Comparison of ENCODE assay signal across 10 cellular contexts in the genomic region with DNA sequence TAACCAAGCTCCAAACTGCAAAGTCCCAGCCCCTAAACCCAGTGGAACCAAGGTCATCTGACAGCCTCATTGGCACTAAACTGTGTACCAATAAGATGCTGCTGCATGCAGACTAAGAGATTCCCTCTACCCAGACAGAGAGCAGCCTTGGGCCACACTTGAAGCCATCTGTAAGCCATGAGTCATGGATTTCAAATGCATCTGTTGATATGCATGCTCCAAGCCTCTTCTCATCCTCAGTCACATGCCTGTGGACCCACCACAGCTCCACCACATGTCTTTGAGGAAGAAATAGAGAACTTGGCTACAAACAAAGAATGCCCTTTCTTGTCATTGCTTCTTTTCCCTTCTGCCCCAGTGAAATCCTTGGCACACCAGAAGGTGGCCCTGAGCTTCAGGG. TPM values are rescaled to one million over a fixed set of nuclear protein-coding genes. Genes with fewer than 3 reads are reported as not detected.
DNase-seq lines count a peak whose midpoint lies in the region; ATAC-seq and TF ChIP-seq lines count a peak whose summit lies in the region.
"Had no signal": no experiment of that assay in that cellular context is flagged by ENCODE, and none has a peak within 500 bp of the region (broad histone marks: within the 10 kb centered on the region; RNA-seq: fewer than 3 reads in every experiment).

No MANE protein-coding gene starts in this region.

- CTCF ChIA-PET in AG04449 (lab: Yijun Ruan, JAX), result interaction anchor here (1.1 to 6.1 kb wide), 7 partner anchors 8 to 477 kb away, joined by 3 to 65 read pairs (median 9); partner anchors contain the start of gene CREG2
- CTCF ChIA-PET in HEK293 (lab: Yijun Ruan, JAX), result interaction anchor here (0.7 to 2.3 kb wide), 3 partner anchors 12 to 502 kb away, joined by 3 to 6 read pairs (median 3); no protein-coding TSS in a partner anchor
- CTCF ChIA-PET in SK-N-SH (lab: Yijun Ruan, JAX), result interaction anchor here (1.0 to 3.1 kb wide), 3 partner anchors 10 to 19 kb away, joined by 3 to 15 read pairs (median 4); partner anchors contain the start of gene CREG2

- H3K4me3 ChIP-seq in AG04449 (ENCODE audit: low read depth, low read length) (no peak overlapping the region), HEK293 (ENCODE audit: low read depth, low read length) (no peak overlapping the region), SK-N-SH (ENCODE audit: low read depth in 2 of 2, low read length in 1 of 2) (no peak overlapping the region), fibroblast of villous mesenchyme (ENCODE audit: low read depth, low read length) (no peak overlapping the region)

- no peak overlapping the region for H2AFZ ChIP-seq in SK-N-SH (ENCODE audit: low read depth)

- intact Hi-C loops in cardiac septum (cut with DNase I), result no loop called here

- H3F3A ChIP-seq in SK-N-SH (replicated peaks; ENCODE audit: insufficient read depth), result no peaks in the 10 kb centered on the region

- H3K9me3 ChIP-seq in HEK293 (ENCODE audit: control insufficient read depth, insufficient read depth, low read depth, low read length), result no peaks in the 10 kb centered on the region
- H3K9me3 ChIP-seq in SK-N-SH, result no peaks in the 10 kb centered on the region

- DNase-seq in AG04449 (ENCODE audit: low read depth, low spot score) (peak; percentile 77), SK-N-SH (no peak), fibroblast of villous mesenchyme (ENCODE audit: low read depth) (peak; percentile 84), SW480 (ENCODE audit: low spot score) (no peak), cardiac septum (ENCODE audit: low spot score) (no peak), hypothalamus (lab: John Stamatoyannopoulos, UW) (no peak)
- DNase-seq: NCI-H1417 had no signal

- H3K4me1 ChIP-seq in HEK293 (ENCODE audit: control insufficient read depth, insufficient read depth, low read length) (no peaks in the 10 kb centered on the region), SK-N-SH (ENCODE audit: control insufficient read depth in 1 of 2, insufficient read depth in 2 of 2, low read depth in 1 of 2, low read length in 1 of 2) (peaks cover 0 to 5% of the 10 kb centered on the region in 2 experiments; a peak in 1 of 4 replicates)

- no peaks in the 10 kb centered on the region for H3K36me3 ChIP-seq in HEK293 (ENCODE audit: control insufficient read depth in 2 of 2, insufficient read depth in 1 of 2, low read length in 2 of 2)
- H3K36me3 ChIP-seq in SK-N-SH (replicated peaks in 1 of 2; ENCODE audit: control insufficient read depth in 1 of 2, insufficient read depth in 2 of 2, low read length in 1 of 2), result no peaks in the 10 kb centered on the region

- H3K9ac ChIP-seq in SK-N-SH, result no peak overlapping the region

- ATAC-seq in HG03095 (IDR thresholded peaks at IDR 0.05; ENCODE audit: unreplicated experiment), result no peak
- ATAC-seq: activated naive CD4-positive, alpha-beta T cell treated with anti-CD3 and anti-CD28 coated beads, Interleukin-2, amount 50 U/mL, for 72 hours had no signal

- no peak for TF ChIP-seq CTCF in AG04449 (IDR thresholded peaks at IDR 0.05; ENCODE audit: insufficient read depth, low read length, missing control alignments)
- no peak for TF ChIP-seq CTCF in HEK293 (tag by site-specific recombination; IDR thresholded peaks at IDR 0.05)
- no peak for TF ChIP-seq CTCF in SK-N-SH (IDR thresholded peaks at IDR 0.05)
- no peak for TF ChIP-seq CTCF in fibroblast of villous mesenchyme (IDR thresholded peaks at IDR 0.05; ENCODE audit: insufficient read depth, low read depth, low read length)

- no peak overlapping the region for H3K4me2 ChIP-seq in SK-N-SH

- H3K27me3 ChIP-seq in SK-N-SH (ENCODE audit: insufficient read depth), result no peaks in the 10 kb centered on the region

- POLR2A ChIA-PET in AG04449 (lab: Yijun Ruan, JAX), result interaction anchor here (0.8 kb wide), 1 partner anchor 98 kb away, joined by 3 read pairs; no protein-coding TSS in a partner anchor
- POLR2A ChIA-PET in HEK293 (lab: Yijun Ruan, JAX), result no interaction called here
- POLR2A ChIA-PET in SK-N-SH (lab: Yijun Ruan, JAX), result no interaction called here

- H3K79me2 ChIP-seq in SK-N-SH (ENCODE audit: insufficient read depth), result no peaks in the 10 kb centered on the region

- TF ChIP-seq RAD21 in SK-N-SH (IDR thresholded peaks at IDR 0.05; ENCODE audit: low read length), result no peak

- H3K9me2 ChIP-seq in SK-N-SH, result no peaks in the 10 kb centered on the region

- no peak for TF ChIP-seq EP300 in SK-N-SH (IDR thresholded peaks at IDR 0.05; ENCODE audit: borderline replicate concordance in 1 of 2, low read depth in 1 of 2, low read length in 1 of 2)

- no peak overlapping the region for H3K27ac ChIP-seq in HEK293 (ENCODE audit: extremely low read depth, low read depth, low read length)
- H3K27ac ChIP-seq in SK-N-SH (ENCODE audit: low read depth in 2 of 2, low read length in 1 of 2), result no peak overlapping the region

- no peaks in the 10 kb centered on the region for H4K20me1 ChIP-seq in SK-N-SH (ENCODE audit: insufficient read depth)

TF ChIP-seq in HEK293, 187 proteins besides CTCF, POLR2A, EP300 and RAD21:
- TF ChIP-seq SCRT2 (tag by site-specific recombination; IDR thresholded peaks at IDR 0.05) (peak; percentile 52; the same call in 1 of the 2 replicates), ZNF692 (tag by site-specific recombination; IDR thresholded peaks at IDR 0.05) (peak; percentile 69), YY2 (tag by site-specific recombination; IDR thresholded peaks at IDR 0.05) (no peak)

TF ChIP-seq in SK-N-SH, 30 proteins besides CTCF, POLR2A, EP300 and RAD21:
- no peak for TF ChIP-seq REST (IDR thresholded peaks at IDR 0.05; ENCODE audit: low read depth, low read length)
- TF ChIP-seq, protein P1, sequence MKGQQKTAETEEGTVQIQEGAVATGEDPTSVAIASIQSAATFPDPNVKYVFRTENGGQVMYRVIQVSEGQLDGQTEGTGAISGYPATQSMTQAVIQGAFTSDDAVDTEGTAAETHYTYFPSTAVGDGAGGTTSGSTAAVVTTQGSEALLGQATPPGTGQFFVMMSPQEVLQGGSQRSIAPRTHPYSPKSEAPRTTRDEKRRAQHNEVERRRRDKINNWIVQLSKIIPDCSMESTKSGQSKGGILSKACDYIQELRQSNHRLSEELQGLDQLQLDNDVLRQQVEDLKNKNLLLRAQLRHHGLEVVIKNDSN (IDR thresholded peaks at IDR 0.05; ENCODE audit: borderline replicate concordance, low read depth), result peak; percentile 54; the same call in 1 of the 2 replicates
- peak; percentile 66 for TF ChIP-seq TCF12 (IDR thresholded peaks at IDR 0.05)
- TF ChIP-seq FOSL2 (IDR thresholded peaks at IDR 0.05; ENCODE audit: borderline replicate concordance, low read depth), result peak; percentile 49; the same call in 1 of the 2 replicates
- TF ChIP-seq MAX (IDR thresholded peaks at IDR 0.05; ENCODE audit: low read depth), result peak; percentile 82; the same call in 1 of the 2 replicates
TF ChIP-seq in SK-N-SH: peak in this region for 4.

RNA-seq across cellular contexts. Expression of gene CREG2, which starts 19.6 kb away (rescaled TPM):
- polyA plus RNA-seq in SK-N-SH (2012; rRNA removed), result 1.1 and 1.4 TPM in 2 replicates
- 0.75 and 0.93 TPM in 2 replicates for polyA plus RNA-seq in SK-N-SH (2012; cell fraction: cytosol; rRNA removed)
- polyA plus RNA-seq in SK-N-SH (2012; cell fraction: nucleus; rRNA removed), result 0.44 and 0.83 TPM in 2 replicates
- total RNA-seq in fibroblast of villous mesenchyme (not detected in 2 replicates), cardiac septum (0.81 TPM)
- total RNA-seq: activated naive CD4-positive, alpha-beta T cell treated with anti-CD3 and anti-CD28 coated beads, Interleukin-2, amount 50 U/mL, for 72 hours had no signal

Comparison
In these comparisons a context has a peak if more than half of its experiments do, and no peak if none do; other contexts are left out.
1. DNase-seq: peak in AG04449 (single experiment) and fibroblast of villous mesenchyme (single experiment); none in SK-N-SH (single experiment), SW480 (single experiment), cardiac septum (single experiment) and hypothalamus (0 of 51).